ENCODE assay signal across 30 cellular contexts in the genomic region with DNA sequence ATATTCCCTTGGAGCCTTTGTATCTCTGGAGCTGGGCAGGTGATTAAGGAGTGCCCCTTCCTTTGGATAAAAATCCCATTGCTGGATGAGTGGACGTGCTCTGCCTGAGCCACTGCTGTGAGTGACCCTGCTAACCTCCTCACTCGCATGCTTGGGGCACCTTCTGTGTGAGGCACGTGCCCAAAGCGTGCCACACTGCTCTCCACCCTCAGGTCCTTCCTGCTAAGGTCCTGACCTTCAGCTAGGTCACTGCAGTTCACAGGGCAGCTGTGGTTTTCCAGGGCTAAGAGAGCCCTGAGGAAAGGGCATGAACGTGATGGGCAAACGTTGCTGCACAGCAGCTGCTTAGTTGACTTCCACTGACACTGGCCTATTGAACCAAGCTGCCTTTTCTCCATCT.
"Had no signal": no experiment of that assay in that cellular context is flagged by ENCODE, and none has a peak within 500 bp of the region (broad histone marks: within the 10 kb centered on the region; RNA-seq: fewer than 3 reads in every experiment).

No MANE protein-coding gene starts in this region.

- DNase-seq: naive thymus-derived CD4-positive, alpha-beta T cell; natural killer cell; nucleus accumbens; ovary; posterior cingulate gyrus; psoas muscle; right cardiac atrium; sigmoid colon; small intestine; stimulated activated CD4-positive, alpha-beta T cell treated with anti-CD3 and anti-CD28 coated beads, Interleukin-15, amount 100 ng/mL, for 24 hours; stimulated activated CD4-positive, alpha-beta T cell treated with anti-CD3 and anti-CD28 coated beads, Interleukin-2, amount 100 ng/mL, for 24 hours; stimulated activated CD4-positive, alpha-beta T cell treated with anti-CD3 and anti-CD28 coated beads, Interleukin-2, amount 100 ng/mL, for 48 hours; stimulated activated CD4-positive, alpha-beta T cell treated with anti-CD3 and anti-CD28 coated beads, Interleukin-4, amount 100 ng/mL, for 24 hours; stimulated activated naive B cell treated with anti-CD40 and anti-IgM and Interleukin-4, amounts not matched to agents 10 μg/mL and 1 μg/mL and 100 μg/mL, for 72 hours; stimulated activated naive CD4-positive, alpha-beta T cell treated with Interleukin-2 at 50 U/mL for 16 hours; stomach; thyroid gland; upper lobe of right lung had no signal

- H3K4me3 Mint-ChIP-seq: naive thymus-derived CD4-positive, alpha-beta T cell; natural killer cell; nephron; neural progenitor cell; stimulated activated effector memory CD8-positive, alpha-beta T cell treated with anti-CD3 and anti-CD28 coated beads, Interleukin-12 subunit alpha, Interleukin-12 subunit beta, amount 100 ng/mL, for 72 hours; stimulated activated naive B cell treated with anti-CD40 and anti-IgM and Interleukin-4, amounts not matched to agents 10 μg/mL and 1 μg/mL and 100 μg/mL, for 72 hours; stimulated activated naive CD8-positive, alpha-beta T cell treated with anti-CD3 and anti-CD28 coated beads, Interleukin-15, Interleukin-2, amounts not matched to agents 100 ng/mL and 50 ng/mL, for 24 hours; type B pancreatic cell had no signal

- H3K9me3 Mint-ChIP-seq: nephron, neural progenitor cell, type B pancreatic cell had no signal

- H3K4me2 ChIP-seq: neural progenitor cell had no signal

- H3K4me1 ChIP-seq: parathyroid adenoma, psoas muscle, right lobe of liver, sigmoid colon, stomach, thyroid gland, tibial nerve, upper lobe of right lung, vagina had no signal

- FAIRE-seq: small intestine had no signal

- H3K9ac ChIP-seq: neural progenitor cell, parathyroid adenoma had no signal

- H3K9me3 ChIP-seq: neutrophil, ovary, psoas muscle, right lobe of liver, sigmoid colon, stomach, thoracic aorta, thyroid gland, tibial nerve, upper lobe of right lung, vagina had no signal

- H3K4me3 ChIP-seq: neural progenitor cell, ovary, psoas muscle, right lobe of liver, sigmoid colon, stomach, thoracic aorta, thyroid gland, tibial nerve, upper lobe of right lung, vagina had no signal

- H3K27ac ChIP-seq: neural progenitor cell, neutrophil, ovary, parathyroid adenoma, psoas muscle, right lobe of liver, sigmoid colon, stomach, thoracic aorta, thyroid gland, tibial nerve, upper lobe of right lung, vagina had no signal

- ATAC-seq: naive thymus-derived CD4-positive, alpha-beta T cell; natural killer cell; psoas muscle; right cardiac atrium; stimulated activated effector memory CD8-positive, alpha-beta T cell treated with anti-CD3 and anti-CD28 coated beads, Interleukin-12 subunit alpha, Interleukin-12 subunit beta, amount 100 ng/mL, for 72 hours; stimulated activated naive B cell treated with anti-CD40 and anti-IgM and Interleukin-4, amounts not matched to agents 10 μg/mL and 1 μg/mL and 100 μg/mL, for 72 hours; upper lobe of right lung had no signal

- H3K27me3 Mint-ChIP-seq: naive thymus-derived CD4-positive, alpha-beta T cell; progenitor cell of endocrine pancreas; stimulated activated naive B cell treated with anti-CD40 and anti-IgM and Interleukin-4, amounts not matched to agents 10 μg/mL and 1 μg/mL and 100 μg/mL, for 72 hours; stimulated activated naive CD8-positive, alpha-beta T cell treated with anti-CD3 and anti-CD28 coated beads, Interleukin-15, Interleukin-2, amounts not matched to agents 100 ng/mL and 50 ng/mL, for 24 hours; type B pancreatic cell had no signal

- H3K36me3 Mint-ChIP-seq: naive thymus-derived CD4-positive, alpha-beta T cell; natural killer cell; neural progenitor cell; stimulated activated effector memory CD8-positive, alpha-beta T cell treated with anti-CD3 and anti-CD28 coated beads, Interleukin-12 subunit alpha, Interleukin-12 subunit beta, amount 100 ng/mL, for 72 hours; stimulated activated naive B cell treated with anti-CD40 and anti-IgM and Interleukin-4, amounts not matched to agents 10 μg/mL and 1 μg/mL and 100 μg/mL, for 72 hours; type B pancreatic cell had no signal

- H3K4me1 Mint-ChIP-seq: naive thymus-derived CD4-positive, alpha-beta T cell; natural killer cell; nephron; stimulated activated effector memory CD8-positive, alpha-beta T cell treated with anti-CD3 and anti-CD28 coated beads, Interleukin-12 subunit alpha, Interleukin-12 subunit beta, amount 100 ng/mL, for 72 hours; stimulated activated naive B cell treated with anti-CD40 and anti-IgM and Interleukin-4, amounts not matched to agents 10 μg/mL and 1 μg/mL and 100 μg/mL, for 72 hours had no signal

- H3K36me3 ChIP-seq: neural progenitor cell, neutrophil, ovary, right lobe of liver, sigmoid colon, stomach, thoracic aorta, thyroid gland, tibial nerve, upper lobe of right lung, vagina had no signal

- H3K27me3 ChIP-seq: neural progenitor cell, neutrophil, ovary, right lobe of liver, sigmoid colon, stomach, thyroid gland, tibial nerve, upper lobe of right lung, vagina had no signal

- H3K79me2 ChIP-seq: parathyroid adenoma had no signal

- H2AFZ ChIP-seq: neural progenitor cell, parathyroid adenoma had no signal

- H3K27ac Mint-ChIP-seq: naive thymus-derived CD4-positive, alpha-beta T cell; natural killer cell; nephron; stimulated activated effector memory CD8-positive, alpha-beta T cell treated with anti-CD3 and anti-CD28 coated beads, Interleukin-12 subunit alpha, Interleukin-12 subunit beta, amount 100 ng/mL, for 72 hours; stimulated activated naive B cell treated with anti-CD40 and anti-IgM and Interleukin-4, amounts not matched to agents 10 μg/mL and 1 μg/mL and 100 μg/mL, for 72 hours; stimulated activated naive CD8-positive, alpha-beta T cell treated with anti-CD3 and anti-CD28 coated beads, Interleukin-15, Interleukin-2, amounts not matched to agents 100 ng/mL and 50 ng/mL, for 24 hours; type B pancreatic cell had no signal
